Comparison of ENCODE assay signal across 8 cellular contexts in the genomic region with DNA sequence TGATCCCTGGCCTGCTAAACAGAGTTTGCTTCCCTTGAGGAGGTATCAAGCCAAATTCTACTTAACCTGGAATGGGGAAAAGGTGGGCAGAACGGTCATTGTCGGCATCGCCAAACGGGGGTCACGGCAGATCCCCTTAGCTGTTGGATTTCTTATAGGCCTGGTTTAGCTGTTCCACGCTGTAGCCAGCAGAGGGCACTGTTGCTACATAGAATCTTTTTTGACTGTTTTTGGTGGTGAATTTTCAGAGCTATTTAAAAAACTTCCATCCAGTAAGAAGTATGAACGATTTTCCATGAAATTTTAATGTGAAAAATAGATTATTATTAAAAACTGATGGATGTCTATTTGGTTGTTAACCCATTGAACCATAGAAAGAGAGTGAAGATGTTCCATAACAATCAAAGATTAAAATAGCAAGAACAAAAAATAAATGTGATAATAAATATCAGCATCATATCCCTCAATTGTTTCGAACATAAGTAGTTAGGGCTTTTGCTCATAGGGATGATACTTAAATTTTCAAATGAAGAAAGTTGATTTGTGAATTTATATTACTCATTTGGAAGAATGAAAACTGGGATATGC. TPM values are rescaled to one million over a fixed set of nuclear protein-coding genes. Genes with fewer than 3 reads are reported as not detected.
A peak's percentile ranks its signal among the peaks of the same experiment; 100 is the strongest.
DNase-seq lines count a peak whose midpoint lies in the region; ATAC-seq and TF ChIP-seq lines count a peak whose summit lies in the region.

No MANE protein-coding gene starts in this region.

- H3K4me1 Mint-ChIP-seq in T-helper 17 cell, result peaks cover 2% of the 10 kb centered on the region

- H3K27ac Mint-ChIP-seq in T-helper 17 cell, result no peak overlapping the region

- no peaks in the 10 kb centered on the region for H3K36me3 Mint-ChIP-seq in T-helper 17 cell (ENCODE audit: low read depth)

- H3K4me1 ChIP-seq in HUES6 (ENCODE audit: control insufficient read depth, insufficient read depth, low read length), result peaks cover 16% of the 10 kb centered on the region
- no peaks in the 10 kb centered on the region for H3K4me1 ChIP-seq in lower lobe of right lung

- peaks cover 7% of the 10 kb centered on the region for H3K27me3 Mint-ChIP-seq in T-helper 17 cell

- H3K36me3 ChIP-seq in HUES6 (ENCODE audit: control insufficient read depth, insufficient read depth, low read length) (no peaks in the 10 kb centered on the region), lower lobe of right lung (no peaks in the 10 kb centered on the region)

- H3K4me3 Mint-ChIP-seq in T-helper 17 cell, result peak overlapping the region; percentile 64

- no peak overlapping the region for H3K27ac ChIP-seq in HUES6 (ENCODE audit: low read depth, low read length)
- H3K27ac ChIP-seq in lower lobe of right lung, result no peak overlapping the region
- H3K27ac ChIP-seq in substantia nigra (ENCODE audit: low read depth, low read length, poor library complexity, severe bottlenecking), result no peak overlapping the region

- peak overlapping the region; percentile 70 for H3K4me3 ChIP-seq in HUES6 (ENCODE audit: low read depth, low read length)
- no peak overlapping the region for H3K4me3 ChIP-seq in lower lobe of right lung

- TF ChIP-seq CTCF in lower lobe of right lung (IDR thresholded peaks at IDR 0.05), result peak; percentile 74

- intact Hi-C loops in lower lobe of right lung (cut with DNase I), result no loop called here

- H3K9ac ChIP-seq in HUES6 (ENCODE audit: low read length), result peak overlapping the region; percentile 80

- peak; percentile 12 for DNase-seq in SIG-M5 treated with dmso at 0.1 percent for 504 hours (lab: John Stamatoyannopoulos, UW; ENCODE audit: unreplicated experiment)
- DNase-seq in SIG-M5 (lab: John Stamatoyannopoulos, UW), result no peak
- DNase-seq in T-helper 17 cell, result peak in 1 of 3 donors; percentile 9
- DNase-seq in dermis microvascular lymphatic vessel endothelial cell (ENCODE audit: low read depth in 2 of 2), result peak; percentile 39 to 41
- DNase-seq in lower lobe of right lung, result no peak
- peak in 38 of 49 donors; percentile 0 to 51 (median 14) for DNase-seq in substantia nigra (lab: John Stamatoyannopoulos, UW)
- no peak for DNase-seq in GM19240 (ENCODE audit: insufficient read length, low spot score)

- peaks cover 12% of the 10 kb centered on the region; the same call in 1 of the 2 replicates for H3K27me3 ChIP-seq in HUES6 (ENCODE audit: control insufficient read depth, insufficient read depth, low read length)
- H3K27me3 ChIP-seq in lower lobe of right lung (ENCODE audit: low read depth), result no peaks in the 10 kb centered on the region

- H3K9me3 ChIP-seq in HUES6 (ENCODE audit: control insufficient read depth, insufficient read depth, low read depth, low read length) (no peaks in the 10 kb centered on the region), T-helper 17 cell (ENCODE audit: control insufficient read depth, low read length, poor library complexity, severe bottlenecking) (no peaks in the 10 kb centered on the region), lower lobe of right lung (no peaks in the 10 kb centered on the region)

- ATAC-seq in T-helper 17 cell (no peak), lower lobe of right lung (peak in 1 of 2 donors; percentile 68)

RNA-seq across cellular contexts. Expression of a gene that starts 56.6 kb away (rescaled TPM):
- total RNA-seq in T-helper 17 cell (10 to 100 TPM in 1 of 2 donors, 1 to 10 TPM in 1; 4.7 to 23.9 TPM), dermis microvascular lymphatic vessel endothelial cell (0.26 and 0.38 TPM in 2 replicates), lower lobe of right lung (173 TPM)

Comparison
In these comparisons a context has a peak if more than half of its experiments do, and no peak if none do; other contexts are left out.
1. DNase-seq: peak in SIG-M5 treated with dmso at 0.1 percent for 504 hours (single experiment), dermis microvascular lymphatic vessel endothelial cell (2 of 2) and substantia nigra (38 of 49); none in SIG-M5 (single experiment), lower lobe of right lung (single experiment) and GM19240 (single experiment).